Comparison of ENCODE assay signal across 8 cellular contexts in the genomic region with DNA sequence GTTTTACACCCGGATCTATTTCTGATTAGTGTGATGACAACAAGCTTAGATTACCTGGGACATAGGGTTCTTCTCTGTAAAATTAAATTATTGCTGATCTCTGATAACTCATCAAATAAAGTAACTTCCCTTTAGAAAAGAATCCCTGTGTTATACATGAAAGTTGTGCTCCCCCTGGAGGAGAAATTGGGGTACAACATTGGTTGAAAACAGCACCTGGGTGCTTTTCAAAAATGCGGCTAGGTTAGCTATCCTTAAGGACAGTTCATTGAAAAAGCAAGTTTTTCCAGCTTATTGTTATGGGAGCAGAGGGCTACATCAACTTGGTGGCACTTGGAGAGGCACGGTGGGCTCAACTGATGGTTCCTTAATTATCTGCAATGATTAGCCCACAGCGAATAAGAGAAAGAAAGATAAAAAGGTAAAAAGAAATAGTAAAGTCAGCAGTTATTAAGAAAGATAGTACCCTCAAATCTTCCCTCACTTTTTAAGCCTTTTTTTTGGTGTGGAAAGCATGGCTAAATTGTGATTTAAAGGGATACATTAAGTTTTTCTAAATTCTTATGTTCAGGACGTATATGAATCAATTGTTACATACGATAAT.
DNase-seq lines count a peak whose midpoint lies in the region; ATAC-seq, FAIRE-seq and TF ChIP-seq lines count a peak whose summit lies in the region.

No MANE protein-coding gene starts in this region.

- POLR2A ChIA-PET in CD4-positive, alpha-beta T cell (lab: Charles Lee): no interaction called here
- POLR2A ChIA-PET in K562 (lab: Yijun Ruan, JAX): no interaction called here

- peak in 1 of 10 experiments; percentile 8 for DNase-seq in CD4-positive, alpha-beta T cell
- DNase-seq in GM13976 (ENCODE audit: low spot score) (peak; percentile 32), NCI-H69 (lab: John Stamatoyannopoulos, UW) (peak; percentile 62), K562 (ENCODE audit: extremely low read depth in 1 of 4, low spot score in 3 of 4) (peak; percentile 35 to 50 (median 47)), left lung (no peak), occipital lobe (lab: John Stamatoyannopoulos, UW) (no peak)
- DNase-seq in NK-92 treated with Interleukin-12 subunit alpha and Interleukin-12 subunit beta, amount 100 ng/mL, for 24 hours (lab: John Stamatoyannopoulos, UW): no peak

- H3K4me1 ChIP-seq in K562 (replicated peaks in 1 of 2; ENCODE audit: control insufficient read depth in 2 of 2, insufficient read depth in 2 of 2, low read length in 2 of 2): no peaks in the 10 kb centered on the region
- H3K4me1 ChIP-seq in left lung: no peaks in the 10 kb centered on the region

- H3K4me3 ChIP-seq in K562 (no peak overlapping the region), left lung (no peak overlapping the region)

- no peaks in the 10 kb centered on the region for H3K79me2 ChIP-seq in K562 (ENCODE audit: control insufficient read depth, insufficient read depth, low read length)

- no peaks in the 10 kb centered on the region for H3K9me3 Mint-ChIP-seq in CD4-positive, alpha-beta T cell

- no peak for TF ChIP-seq EP300 in K562 (IDR thresholded peaks at IDR 0.05; ENCODE audit: low read length)

- no peak overlapping the region for H2AFZ ChIP-seq in K562 (ENCODE audit: low read depth, low read length)

- no peaks in the 10 kb centered on the region for H3K36me3 ChIP-seq in K562 (ENCODE audit: control insufficient read depth, insufficient read depth, low read length)
- no peaks in the 10 kb centered on the region for H3K36me3 ChIP-seq in left lung

- CTCF ChIA-PET in CD4-positive, alpha-beta T cell (lab: Charles Lee): no interaction called here
- CTCF ChIA-PET in K562 (lab: Yijun Ruan, JAX; ENCODE audit: low intra/inter-chr PET ratio): interaction anchor here (1.2 kb wide), 1 partner anchor 163 kb away, joined by 3 read pairs; no protein-coding TSS in a partner anchor

- TF ChIP-seq POLR2A in K562 (conservative IDR thresholded peaks at IDR 0.05): no peak

- ATAC-seq in CD4-positive, alpha-beta T cell (ENCODE audit: poor library complexity): no peak
- peak; percentile 77 for ATAC-seq in HG03066 (IDR thresholded peaks at IDR 0.05; ENCODE audit: low read depth, unreplicated experiment)
- peak; percentile 70; the same call in 1 of the 3 replicates for ATAC-seq in K562
- ATAC-seq in left lung: peak; percentile 44

- H3K4me2 ChIP-seq in K562 (ENCODE audit: insufficient read depth, low read length): no peak overlapping the region

- intact Hi-C loops in CD4-positive, alpha-beta T cell (cut with DNase I, micrococcal nuclease): no loop called here
- intact Hi-C loops in K562 (cut with micrococcal nuclease): loop anchor here (1.0 kb wide), 1 partner anchor 162 kb away; no protein-coding TSS in a partner anchor
- intact Hi-C loops in left lung (cut with DNase I): no loop called here

- TF ChIP-seq CTCF in CD4-positive, alpha-beta T cell (IDR thresholded peaks at IDR 0.05): peak; percentile 73
- TF ChIP-seq CTCF in GM13976 (IDR thresholded peaks at IDR 0.05; ENCODE audit: borderline replicate concordance, control extremely low read depth, extremely low read depth, insufficient read depth, missing control alignments) (peak; percentile 47), K562 (IDR thresholded peaks at IDR 0.05 in 2 of 3, conservative IDR thresholded peaks at IDR 0.05 in 1 of 3; ENCODE audit: insufficient read depth in 2 of 3, low read depth in 1 of 3, low read length in 3 of 3) (peak; percentile 42 to 65 (median 59); a peak in 5 of 6 replicates), left lung (IDR thresholded peaks at IDR 0.05) (peak; percentile 64 to 71)

- TF ChIP-seq RAD21 in K562 (CRISPR knock-in tag; conservative IDR thresholded peaks at IDR 0.05 in 1 of 2, IDR thresholded peaks at IDR 0.05 in 1 of 2): peak; percentile 35 to 49; a peak in 3 of 4 replicates

- in situ Hi-C loops in GM13976 (cut with MboI; ENCODE audit: low sequenced_read_pairs, unreplicated experiment): no loop called here
- in situ Hi-C loops in K562 (cut with MboI): no loop called here

- H3K9me3 ChIP-seq in CD4-positive, alpha-beta T cell (ENCODE audit: control insufficient read depth, low read length): no peaks in the 10 kb centered on the region
- H3K9me3 ChIP-seq in K562 (replicated peaks; ENCODE audit: control insufficient read depth, insufficient read depth, low read depth, low read length) (no peaks in the 10 kb centered on the region), left lung (no peaks in the 10 kb centered on the region)

- H3K27me3 Mint-ChIP-seq in CD4-positive, alpha-beta T cell: peaks cover 14% of the 10 kb centered on the region

- no peak overlapping the region for H3K4me3 Mint-ChIP-seq in CD4-positive, alpha-beta T cell

- no TSS peak for BruUV-seq in K562 (replicated peaks; lab: Mats Ljungman, UMichigan)

- no peaks in the 10 kb centered on the region for H3K9me1 ChIP-seq in K562 (ENCODE audit: control insufficient read depth, insufficient read depth, low read length)

- peaks cover 4% of the 10 kb centered on the region for H3K4me1 Mint-ChIP-seq in CD4-positive, alpha-beta T cell (ENCODE audit: low read depth)

- H4K20me1 ChIP-seq in K562 (replicated peaks; ENCODE audit: control insufficient read depth, insufficient read depth, low read length): no peaks in the 10 kb centered on the region

- no peak overlapping the region for H3K27ac Mint-ChIP-seq in CD4-positive, alpha-beta T cell

- WGBS in K562 (ENCODE audit: insufficient coverage, low coverage, missing lambda C conversion rate): 4% methylated on average over 6 of the region's 6 CpGs

- H3K27me3 ChIP-seq in CD4-positive, alpha-beta T cell (ENCODE audit: control insufficient read depth, insufficient read depth, low read length): peaks cover 5% of the 10 kb centered on the region
- H3K27me3 ChIP-seq in K562 (ENCODE audit: control insufficient read depth in 2 of 2, insufficient read depth in 2 of 2, low read length in 2 of 2): no peaks in the 10 kb centered on the region
- H3K27me3 ChIP-seq in left lung: peaks cover 3 to 20% of the 10 kb centered on the region in 2 donors

- no peak overlapping the region for H3K9ac ChIP-seq in K562 (ENCODE audit: insufficient read depth in 1 of 2, low read depth in 2 of 2, low read length in 2 of 2)

- H3K36me3 Mint-ChIP-seq in CD4-positive, alpha-beta T cell (ENCODE audit: low read depth): no peaks in the 10 kb centered on the region

- peak; percentile 81 for FAIRE-seq in K562 (lab: Jason Lieb, UNC)

- no peak overlapping the region for H3K27ac ChIP-seq in CD4-positive, alpha-beta T cell (ENCODE audit: low read depth, low read length)
- H3K27ac ChIP-seq in K562 (ENCODE audit: extremely low read depth, low read depth, low read length) (no peak overlapping the region), left lung (no peak overlapping the region)

TF ChIP-seq in K562, 482 proteins besides CTCF, POLR2A, EP300 and RAD21 (continues in another document):
- TF ChIP-seq, protein P1, sequence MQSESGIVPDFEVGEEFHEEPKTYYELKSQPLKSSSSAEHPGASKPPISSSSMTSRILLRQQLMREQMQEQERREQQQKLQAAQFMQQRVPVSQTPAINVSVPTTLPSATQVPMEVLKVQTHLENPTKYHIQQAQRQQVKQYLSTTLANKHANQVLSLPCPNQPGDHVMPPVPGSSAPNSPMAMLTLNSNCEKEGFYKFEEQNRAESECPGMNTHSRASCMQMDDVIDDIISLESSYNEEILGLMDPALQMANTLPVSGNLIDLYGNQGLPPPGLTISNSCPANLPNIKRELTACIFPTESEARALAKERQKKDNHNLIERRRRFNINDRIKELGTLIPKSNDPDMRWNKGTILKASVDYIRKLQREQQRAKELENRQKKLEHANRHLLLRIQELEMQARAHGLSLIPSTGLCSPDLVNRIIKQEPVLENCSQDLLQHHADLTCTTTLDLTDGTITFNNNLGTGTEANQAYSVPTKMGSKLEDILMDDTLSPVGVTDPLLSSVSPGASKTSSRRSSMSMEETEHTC (IDR thresholded peaks at IDR 0.05): no peak
- TF ChIP-seq C11orf30 (IDR thresholded peaks at IDR 0.05; ENCODE audit: low read depth) (peak; percentile 81), MAFF (IDR thresholded peaks at IDR 0.05; ENCODE audit: low read length) (peak; percentile 48; the same call in 1 of the 2 replicates), ZNF316 (IDR thresholded peaks at IDR 0.05) (peak; percentile 91), MIER1 (IDR thresholded peaks at IDR 0.05; ENCODE audit: low read depth) (no peak), SMC3 (conservative IDR thresholded peaks at IDR 0.05; ENCODE audit: insufficient read depth, low read depth, low read length) (peak; percentile 49), ASH1L (IDR thresholded peaks at IDR 0.05; ENCODE audit: borderline replicate concordance, low read depth, partially characterized antibody) (no peak), MAFG (tag; conservative IDR thresholded peaks at IDR 0.05) (peak; percentile 78)
- TF ChIP-seq, protein P2, sequence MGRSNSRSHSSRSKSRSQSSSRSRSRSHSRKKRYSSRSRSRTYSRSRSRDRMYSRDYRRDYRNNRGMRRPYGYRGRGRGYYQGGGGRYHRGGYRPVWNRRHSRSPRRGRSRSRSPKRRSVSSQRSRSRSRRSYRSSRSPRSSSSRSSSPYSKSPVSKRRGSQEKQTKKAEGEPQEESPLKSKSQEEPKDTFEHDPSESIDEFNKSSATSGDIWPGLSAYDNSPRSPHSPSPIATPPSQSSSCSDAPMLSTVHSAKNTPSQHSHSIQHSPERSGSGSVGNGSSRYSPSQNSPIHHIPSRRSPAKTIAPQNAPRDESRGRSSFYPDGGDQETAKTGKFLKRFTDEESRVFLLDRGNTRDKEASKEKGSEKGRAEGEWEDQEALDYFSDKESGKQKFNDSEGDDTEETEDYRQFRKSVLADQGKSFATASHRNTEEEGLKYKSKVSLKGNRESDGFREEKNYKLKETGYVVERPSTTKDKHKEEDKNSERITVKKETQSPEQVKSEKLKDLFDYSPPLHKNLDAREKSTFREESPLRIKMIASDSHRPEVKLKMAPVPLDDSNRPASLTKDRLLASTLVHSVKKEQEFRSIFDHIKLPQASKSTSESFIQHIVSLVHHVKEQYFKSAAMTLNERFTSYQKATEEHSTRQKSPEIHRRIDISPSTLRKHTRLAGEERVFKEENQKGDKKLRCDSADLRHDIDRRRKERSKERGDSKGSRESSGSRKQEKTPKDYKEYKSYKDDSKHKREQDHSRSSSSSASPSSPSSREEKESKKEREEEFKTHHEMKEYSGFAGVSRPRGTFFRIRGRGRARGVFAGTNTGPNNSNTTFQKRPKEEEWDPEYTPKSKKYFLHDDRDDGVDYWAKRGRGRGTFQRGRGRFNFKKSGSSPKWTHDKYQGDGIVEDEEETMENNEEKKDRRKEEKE (IDR thresholded peaks at IDR 0.05; ENCODE audit: borderline replicate concordance in 1 of 2, control insufficient read depth in 1 of 2, low read depth in 2 of 2, low read length in 1 of 2): no peak
- TF ChIP-seq, protein P3, sequence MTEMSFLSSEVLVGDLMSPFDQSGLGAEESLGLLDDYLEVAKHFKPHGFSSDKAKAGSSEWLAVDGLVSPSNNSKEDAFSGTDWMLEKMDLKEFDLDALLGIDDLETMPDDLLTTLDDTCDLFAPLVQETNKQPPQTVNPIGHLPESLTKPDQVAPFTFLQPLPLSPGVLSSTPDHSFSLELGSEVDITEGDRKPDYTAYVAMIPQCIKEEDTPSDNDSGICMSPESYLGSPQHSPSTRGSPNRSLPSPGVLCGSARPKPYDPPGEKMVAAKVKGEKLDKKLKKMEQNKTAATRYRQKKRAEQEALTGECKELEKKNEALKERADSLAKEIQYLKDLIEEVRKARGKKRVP (CRISPR knock-in tag; IDR thresholded peaks at IDR 0.05): no peak

Comparison
In these comparisons a context has a peak if more than half of its experiments do, and no peak if none do; other contexts are left out.
1. DNase-seq: peak in GM13976 (single experiment), NCI-H69 (single experiment) and K562 (4 of 4); none in left lung (0 of 2), occipital lobe (single experiment) and NK-92 treated with Interleukin-12 subunit alpha and Interleukin-12 subunit beta, amount 100 ng/mL, for 24 hours (single experiment).
2. Peak in every context shown above with its lines, with median percentiles within 50 percentile points of each other: CTCF ChIP-seq.